Comparison of ENCODE assay signal across 23 cellular contexts in genomic region chr11:94754819-94755218, GRCh38.
"Had no signal": no experiment of that assay in that cellular context is flagged by ENCODE, and none has a peak within 500 bp of the region (broad histone marks: within the 10 kb centered on the region; RNA-seq: fewer than 3 reads in every experiment).

No MANE protein-coding gene starts in this region.

- H3K27me3 ChIP-seq: pancreas, right lobe of liver, sigmoid colon, stomach, thyroid gland, tibial nerve, upper lobe of left lung, vagina had no signal

- H3K27ac ChIP-seq: neutrophil, pancreas, psoas muscle, right lobe of liver, stomach, thoracic aorta, thyroid gland, tibial nerve, vagina had no signal

- DNase-seq: nephron progenitor cell; nucleus accumbens; pancreas; psoas muscle; right cardiac atrium; right lobe of liver; sigmoid colon; small intestine; stimulated activated CD4-positive, alpha-beta T cell treated with anti-CD3 and anti-CD28 coated beads, Interleukin-15, amount 100 ng/mL, for 24 hours; stimulated activated CD4-positive, alpha-beta T cell treated with anti-CD3 and anti-CD28 coated beads, Interleukin-2, amount 100 ng/mL, for 24 hours; stimulated activated CD4-positive, alpha-beta T cell treated with anti-CD3 and anti-CD28 coated beads, Interleukin-2, amount 100 ng/mL, for 48 hours; stimulated activated CD4-positive, alpha-beta T cell treated with anti-CD3 and anti-CD28 coated beads, Interleukin-4, amount 100 ng/mL, for 24 hours; stimulated activated naive B cell treated with anti-CD40 and anti-IgM and Interleukin-4, amounts not matched to agents 10 μg/mL and 1 μg/mL and 100 μg/mL, for 72 hours; stimulated activated naive CD4-positive, alpha-beta T cell treated with Interleukin-2 at 50 U/mL for 16 hours; stomach; thyroid gland; trophoblast cell had no signal

- FAIRE-seq: pancreas, small intestine, urothelium cell line had no signal

- H3K4me3 ChIP-seq: pancreas, psoas muscle, right lobe of liver, sigmoid colon, stomach, thoracic aorta, thyroid gland, tibial nerve, upper lobe of left lung, vagina had no signal

- H3K36me3 ChIP-seq: neutrophil, pancreas, right lobe of liver, sigmoid colon, stomach, thoracic aorta, thyroid gland, tibial nerve, upper lobe of left lung, vagina had no signal
